Comparison of ENCODE assay signal across 8 cellular contexts in genomic region chr2:85420743-85421705, GRCh38. TPM values are rescaled to one million over a fixed set of nuclear protein-coding genes. Genes with fewer than 3 reads are reported as not detected.
DNase-seq lines count a peak whose midpoint lies in the region; ATAC-seq, FAIRE-seq and TF ChIP-seq lines count a peak whose summit lies in the region.

No MANE protein-coding gene starts in this region.

- peak; percentile 75 for ATAC-seq in thoracic aorta (ENCODE audit: insufficient number of reproducible peaks, low FRiP score, low read depth)

- FAIRE-seq in frontal cortex (lab: Jason Lieb, UNC), result no peak

- H3K4me2 ChIP-seq in osteoblast (ENCODE audit: insufficient read depth, low read length), result peak overlapping the region; percentile 83

- H3K36me3 ChIP-seq in SJCRH30, result no peaks in the 10 kb centered on the region
- no peaks in the 10 kb centered on the region for H3K36me3 ChIP-seq in osteoblast (ENCODE audit: insufficient read depth, low read length)
- no peaks in the 10 kb centered on the region for H3K36me3 ChIP-seq in thoracic aorta

- H4K20me1 ChIP-seq in osteoblast (ENCODE audit: insufficient read depth, low read length), result no peaks in the 10 kb centered on the region

- 0 out of 2 replicates have a peak overlapping the region, but pooled peaks have one; percentile 2 for H3K27ac ChIP-seq in SJCRH30
- H3K27ac ChIP-seq in osteoblast (ENCODE audit: low read depth, low read length), result peak overlapping the region; percentile 74
- peak overlapping the region; percentile 68 to 75 for H3K27ac ChIP-seq in thoracic aorta

- peak; percentile 98 for TF ChIP-seq CTCF in osteoblast (IDR thresholded peaks at IDR 0.05; ENCODE audit: extremely low read depth, low read depth, low read length)
- TF ChIP-seq CTCF in thoracic aorta (IDR thresholded peaks at IDR 0.05), result peak; percentile 100

- H3K27me3 ChIP-seq in SJCRH30 (no peaks in the 10 kb centered on the region), osteoblast (ENCODE audit: insufficient read depth, low read length) (no peaks in the 10 kb centered on the region), thoracic aorta (replicated peaks; ENCODE audit: insufficient read depth) (no peaks in the 10 kb centered on the region)

- peak overlapping the region; percentile 94 for H2AFZ ChIP-seq in osteoblast (ENCODE audit: low read length)

- no peaks in the 10 kb centered on the region for H3K9me3 ChIP-seq in SJCRH30 (replicated peaks)
- no peaks in the 10 kb centered on the region for H3K9me3 ChIP-seq in osteoblast (ENCODE audit: low read depth, low read length)
- H3K9me3 ChIP-seq in thoracic aorta, result no peaks in the 10 kb centered on the region

- H3K4me1 ChIP-seq in SJCRH30, result peaks cover 18% of the 10 kb centered on the region
- peaks cover 26% of the 10 kb centered on the region for H3K4me1 ChIP-seq in osteoblast (ENCODE audit: insufficient read depth, low read length)
- peaks cover 12 to 29% of the 10 kb centered on the region in 2 donors for H3K4me1 ChIP-seq in thoracic aorta (ENCODE audit: control insufficient read depth in 1 of 2, low read depth in 2 of 2)

- DNase-seq in Daoy (ENCODE audit: low read depth), result peak; percentile 83
- peak; percentile 40 for DNase-seq in GOT3 (lab: John Stamatoyannopoulos, UW)
- peak; percentile 78 for DNase-seq in LoVo (ENCODE audit: low spot score)
- peak; percentile 89 to 96 for DNase-seq in SJCRH30
- peak; percentile 88 to 97 (median 90) for DNase-seq in activated naive CD4-positive, alpha-beta T cell (lab: John Stamatoyannopoulos, UW)
- DNase-seq in frontal cortex (ENCODE audit: low spot score in 2 of 2), result peak; percentile 76 to 84
- peak; percentile 97 for DNase-seq in osteoblast (ENCODE audit: insufficient read length, low spot score, missing footprints)
- peak; percentile 78 for DNase-seq in thoracic aorta (ENCODE audit: low spot score)

- H3K4me3 ChIP-seq in SJCRH30 (peak overlapping the region; percentile 4), osteoblast (ENCODE audit: insufficient read depth, low read length) (peak overlapping the region; percentile 54), thoracic aorta (peak overlapping the region; percentile 53)

- H3K79me2 ChIP-seq in osteoblast (ENCODE audit: insufficient read depth, low read length), result peaks cover 6% of the 10 kb centered on the region

RNA-seq across cellular contexts. Expression of gene SH2D6, which starts 2.5 kb away (rescaled TPM):
- total RNA-seq in Daoy (2014; rRNA removed; shearing (Covaris generic)), result 0.34 TPM in 1 of 2 replicates, not detected in the other
- 0.25 and 0.77 TPM in 2 replicates for total RNA-seq in SJCRH30 (2014; rRNA removed; shearing (Covaris generic))
- total RNA-seq in frontal cortex (0.41 TPM), osteoblast (under 0.01 TPM in 1 of 2 replicates, not detected in the other), thoracic aorta (not detected)

RNA-seq across cellular contexts. Expression of gene CAPG, which starts 10.9 kb away (rescaled TPM):
- total RNA-seq in Daoy (2014; rRNA removed; shearing (Covaris generic)), result 123 and 141 TPM in 2 replicates
- total RNA-seq in SJCRH30 (2014; rRNA removed; shearing (Covaris generic)), result 0.43 and 1.1 TPM in 2 replicates
- total RNA-seq in frontal cortex (9.0 TPM), osteoblast (97.2 and 140 TPM in 2 replicates), thoracic aorta (10 to 100 TPM; 47.1 to 56.9 TPM)

Comparison
In these comparisons a context has a peak if more than half of its experiments do, and no peak if none do; other contexts are left out.
1. Peak in every context shown above with its lines: DNase-seq, ATAC-seq, H3K4me3 ChIP-seq and H3K27ac ChIP-seq.
2. DNase-seq: peak in every context shown above with its lines; median percentile 97 in osteoblast; 92 in SJCRH30; 90 in activated naive CD4-positive, alpha-beta T cell; 83 in Daoy; 80 in frontal cortex; 78 in LoVo; 78 in thoracic aorta; 40 in GOT3.
3. H3K27ac ChIP-seq: peak in every context shown above with its lines; median percentile 74 in osteoblast; 72 in thoracic aorta; 2 in SJCRH30.
4. H3K4me3 ChIP-seq: peak in every context shown above with its lines; median percentile 54 in osteoblast; 53 in thoracic aorta; 4 in SJCRH30.